9 cellular contexts compared by ENCODE assay signal in genomic region chr6:10643214-10643641, GRCh38. TPM values are rescaled to one million over a fixed set of nuclear protein-coding genes. Genes with fewer than 3 reads are reported as not detected.
DNase-seq lines count a peak whose midpoint lies in the region; ATAC-seq and TF ChIP-seq lines count a peak whose summit lies in the region.
"Had no signal": no experiment of that assay in that cellular context is flagged by ENCODE, and none has a peak within 500 bp of the region (broad histone marks: within the 10 kb centered on the region; RNA-seq: fewer than 3 reads in every experiment).

No MANE protein-coding gene starts in this region.

- H3K4me3 ChIP-seq in gastroesophageal sphincter, result no peak overlapping the region

- TF ChIP-seq EP300 in gastroesophageal sphincter (IDR thresholded peaks at IDR 0.05), result no peak

- no peaks in the 10 kb centered on the region for H3K9me3 ChIP-seq in gastroesophageal sphincter

- peak; percentile 91 for ATAC-seq in GM19328 (IDR thresholded peaks at IDR 0.05; ENCODE audit: unreplicated experiment)
- peak; percentile 86 for ATAC-seq in HG03060 (IDR thresholded peaks at IDR 0.05; ENCODE audit: low read depth, unreplicated experiment)
- no peak for ATAC-seq in gastroesophageal sphincter

- no peak for TF ChIP-seq POLR2A in gastroesophageal sphincter (IDR thresholded peaks at IDR 0.05)

- H3K36me3 ChIP-seq in gastroesophageal sphincter, result no peaks in the 10 kb centered on the region

- 59% methylated on average over 2 of the region's 2 CpGs; no CpG with 5 or more reads in 1 of the 2 donors for WGBS in gastroesophageal sphincter (ENCODE audit: low coverage in 1 of 2), 2 donors

- H3K27me3 ChIP-seq in gastroesophageal sphincter, result no peaks in the 10 kb centered on the region

- DNase-seq in OCI-M1 (lab: John Stamatoyannopoulos, UW) (peak; percentile 94), NCI-H524 treated with DMSO at 0.1 percent for 48 hours (lab: John Stamatoyannopoulos, UW) (no peak), NCI-H69 (lab: John Stamatoyannopoulos, UW) (no peak), islet precursor cell (no peak)
- DNase-seq: activated naive CD4-positive, alpha-beta T cell had no signal

- H3K4me1 ChIP-seq in gastroesophageal sphincter, result no peaks in the 10 kb centered on the region

- TF ChIP-seq CTCF in gastroesophageal sphincter (IDR thresholded peaks at IDR 0.05), result no peak

- H3K27ac ChIP-seq in gastroesophageal sphincter, result no peak overlapping the region

RNA-seq across cellular contexts. Expression of gene C6orf52, which starts 51.2 kb away (rescaled TPM):
- 1 to 10 TPM in 1 of 4 donors, not detected in 3; 2.5 TPM for total RNA-seq in gastroesophageal sphincter
- total RNA-seq: osteoblast had no signal

RNA-seq across cellular contexts. Expression of gene PAK1IP1, which starts 51.5 kb away (rescaled TPM):
- 10 to 100 TPM in 3 of 4 donors, 1 to 10 TPM in 1; 9.4 to 14.6 (median 12.5) TPM for total RNA-seq in gastroesophageal sphincter
